Comparison of ENCODE assay signal across 1 cellular context in genomic region chr6:35727206-35727934, GRCh38.
A peak's percentile ranks its signal among the peaks of the same experiment; 100 is the strongest.
TF ChIP-seq lines count a peak whose summit lies in the region.

No MANE protein-coding gene starts in this region.

TF ChIP-seq in HepG2, 621 proteins besides CTCF, POLR2A, EP300 and RAD21 (continued from another document and continues in another):
- peak; percentile 74 for TF ChIP-seq TFE3 (CRISPR knock-in tag; IDR thresholded peaks at IDR 0.05)
- TF ChIP-seq ZNF264 (CRISPR knock-in tag; IDR thresholded peaks at IDR 0.05): no peak
- TF ChIP-seq REPIN1 (CRISPR knock-in tag; IDR thresholded peaks at IDR 0.05; ENCODE audit: borderline replicate concordance, low read depth): peak; percentile 23; the same call in 1 of the 2 replicates
- 0 out of 2 replicates have a peak, but pooled peaks have one; percentile 63 for TF ChIP-seq ZNF317 (CRISPR knock-in tag; IDR thresholded peaks at IDR 0.05)
- no peak for TF ChIP-seq ZNF7 (CRISPR knock-in tag; IDR thresholded peaks at IDR 0.05)
- peak; percentile 76; the same call in 1 of the 2 replicates for TF ChIP-seq ZNF510 (CRISPR knock-in tag; IDR thresholded peaks at IDR 0.05; ENCODE audit: low read depth)
- peak; percentile 77 for TF ChIP-seq KDM5B (CRISPR knock-in tag; IDR thresholded peaks at IDR 0.05; ENCODE audit: borderline replicate concordance)
- TF ChIP-seq ZNF251 (CRISPR knock-in tag; IDR thresholded peaks at IDR 0.05): no peak
- peak; percentile 86 for TF ChIP-seq HIVEP1 (CRISPR knock-in tag; IDR thresholded peaks at IDR 0.05)
- peak; percentile 79 for TF ChIP-seq BORCS8-MEF2B (CRISPR knock-in tag; IDR thresholded peaks at IDR 0.05)
- TF ChIP-seq ZBTB8A (CRISPR knock-in tag; IDR thresholded peaks at IDR 0.05; ENCODE audit: borderline replicate concordance, low read depth): no peak
- peak; percentile 28 for TF ChIP-seq PTBP1 (IDR thresholded peaks at IDR 0.05; ENCODE audit: low read depth, low read length, poor library complexity, severe bottlenecking)
- peak; percentile 43; the same call in 1 of the 2 replicates for TF ChIP-seq PITX1 (CRISPR knock-in tag; IDR thresholded peaks at IDR 0.05)
- TF ChIP-seq PHF8 (CRISPR knock-in tag; IDR thresholded peaks at IDR 0.05): peak; percentile 67
- TF ChIP-seq ZHX1 (CRISPR knock-in tag; IDR thresholded peaks at IDR 0.05; ENCODE audit: low read depth): no peak
- 0 out of 2 replicates have a peak, but pooled peaks have one; percentile 23 for TF ChIP-seq ZNF362 (CRISPR knock-in tag; IDR thresholded peaks at IDR 0.05; ENCODE audit: borderline replicate concordance)
- TF ChIP-seq TBX3 (IDR thresholded peaks at IDR 0.05; ENCODE audit: borderline replicate concordance): no peak
- peak; percentile 79 for TF ChIP-seq ZNF761 (CRISPR knock-in tag; conservative IDR thresholded peaks at IDR 0.05)
- TF ChIP-seq KLF13 (CRISPR knock-in tag; IDR thresholded peaks at IDR 0.05): no peak
- peak; percentile 46; the same call in 1 of the 2 replicates for TF ChIP-seq POLR2AphosphoS5 (IDR thresholded peaks at IDR 0.05; ENCODE audit: low read depth, low read length)
- TF ChIP-seq ZNF552 (CRISPR knock-in tag; IDR thresholded peaks at IDR 0.05; ENCODE audit: borderline replicate concordance): 0 out of 2 replicates have a peak, but pooled peaks have one; percentile 30
- no peak for TF ChIP-seq ZNF253 (CRISPR knock-in tag; IDR thresholded peaks at IDR 0.05; ENCODE audit: borderline replicate concordance)
- TF ChIP-seq ZNF280B (CRISPR knock-in tag; IDR thresholded peaks at IDR 0.05; ENCODE audit: borderline replicate concordance): 0 out of 2 replicates have a peak, but pooled peaks have one; percentile 31
- no peak for TF ChIP-seq PRMT3 (CRISPR knock-in tag; IDR thresholded peaks at IDR 0.05; ENCODE audit: borderline replicate concordance, low read depth)
- TF ChIP-seq SRF (IDR thresholded peaks at IDR 0.05; ENCODE audit: low read depth, low read length): no peak
- no peak for TF ChIP-seq SOX6 (IDR thresholded peaks at IDR 0.05)
- TF ChIP-seq SOX6 (CRISPR knock-in tag; IDR thresholded peaks at IDR 0.05): peak; percentile 31
- TF ChIP-seq ZNF318 (CRISPR knock-in tag; IDR thresholded peaks at IDR 0.05): 0 out of 2 replicates have a peak, but pooled peaks have one; percentile 59
- TF ChIP-seq ZNF572 (CRISPR knock-in tag; IDR thresholded peaks at IDR 0.05): no peak
- TF ChIP-seq ZNF230 (CRISPR knock-in tag; IDR thresholded peaks at IDR 0.05): 0 out of 2 replicates have a peak, but pooled peaks have one; percentile 28
- no peak for TF ChIP-seq ZBTB37 (CRISPR knock-in tag; IDR thresholded peaks at IDR 0.05)
- no peak for TF ChIP-seq ZIK1 (CRISPR knock-in tag; IDR thresholded peaks at IDR 0.05; ENCODE audit: borderline replicate concordance, low read depth)
- no peak for TF ChIP-seq NR2F6 (IDR thresholded peaks at IDR 0.05)
- TF ChIP-seq NR2F6 (CRISPR knock-in tag; IDR thresholded peaks at IDR 0.05): no peak
- no peak for TF ChIP-seq DMTF1 (CRISPR knock-in tag; IDR thresholded peaks at IDR 0.05)
- 0 out of 2 replicates have a peak, but pooled peaks have one; percentile 49 for TF ChIP-seq ZNF12 (CRISPR knock-in tag; IDR thresholded peaks at IDR 0.05)
- TF ChIP-seq HMGXB4 (CRISPR knock-in tag; IDR thresholded peaks at IDR 0.05; ENCODE audit: borderline replicate concordance in 1 of 2, low read depth in 1 of 2): peak in 1 of 2 experiments; percentile 84; a peak in 3 of 4 replicates
- TF ChIP-seq ZFP90 (CRISPR knock-in tag; IDR thresholded peaks at IDR 0.05; ENCODE audit: borderline replicate concordance): peak; percentile 58; the same call in 1 of the 2 replicates
